In the genomic region with DNA sequence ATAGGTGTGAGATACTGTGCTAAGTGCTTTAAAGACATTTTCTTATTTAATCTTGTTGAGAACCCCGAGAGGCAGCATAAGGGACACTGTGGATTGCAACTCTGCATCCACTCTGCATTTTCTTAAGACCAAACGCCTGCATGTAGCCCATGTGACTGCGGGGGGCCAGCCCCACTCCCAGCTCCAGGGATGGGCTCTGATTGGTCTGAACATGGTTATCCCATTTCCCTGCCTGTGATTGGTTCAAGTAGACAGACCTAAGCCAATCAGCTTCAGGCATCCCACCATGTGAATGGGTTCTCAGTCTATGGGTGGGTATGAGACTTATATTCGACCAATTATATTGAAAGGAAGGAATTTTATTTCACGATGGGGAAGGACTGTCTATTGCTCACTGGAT, we compare ENCODE assay signal across 2 cellular contexts.
TF ChIP-seq lines count a peak whose summit lies in the region.

No MANE protein-coding gene starts in this region.

TF ChIP-seq in GM23338, 12 proteins besides CTCF, POLR2A, EP300 and RAD21 (continued from another document):
- TF ChIP-seq, protein P1, sequence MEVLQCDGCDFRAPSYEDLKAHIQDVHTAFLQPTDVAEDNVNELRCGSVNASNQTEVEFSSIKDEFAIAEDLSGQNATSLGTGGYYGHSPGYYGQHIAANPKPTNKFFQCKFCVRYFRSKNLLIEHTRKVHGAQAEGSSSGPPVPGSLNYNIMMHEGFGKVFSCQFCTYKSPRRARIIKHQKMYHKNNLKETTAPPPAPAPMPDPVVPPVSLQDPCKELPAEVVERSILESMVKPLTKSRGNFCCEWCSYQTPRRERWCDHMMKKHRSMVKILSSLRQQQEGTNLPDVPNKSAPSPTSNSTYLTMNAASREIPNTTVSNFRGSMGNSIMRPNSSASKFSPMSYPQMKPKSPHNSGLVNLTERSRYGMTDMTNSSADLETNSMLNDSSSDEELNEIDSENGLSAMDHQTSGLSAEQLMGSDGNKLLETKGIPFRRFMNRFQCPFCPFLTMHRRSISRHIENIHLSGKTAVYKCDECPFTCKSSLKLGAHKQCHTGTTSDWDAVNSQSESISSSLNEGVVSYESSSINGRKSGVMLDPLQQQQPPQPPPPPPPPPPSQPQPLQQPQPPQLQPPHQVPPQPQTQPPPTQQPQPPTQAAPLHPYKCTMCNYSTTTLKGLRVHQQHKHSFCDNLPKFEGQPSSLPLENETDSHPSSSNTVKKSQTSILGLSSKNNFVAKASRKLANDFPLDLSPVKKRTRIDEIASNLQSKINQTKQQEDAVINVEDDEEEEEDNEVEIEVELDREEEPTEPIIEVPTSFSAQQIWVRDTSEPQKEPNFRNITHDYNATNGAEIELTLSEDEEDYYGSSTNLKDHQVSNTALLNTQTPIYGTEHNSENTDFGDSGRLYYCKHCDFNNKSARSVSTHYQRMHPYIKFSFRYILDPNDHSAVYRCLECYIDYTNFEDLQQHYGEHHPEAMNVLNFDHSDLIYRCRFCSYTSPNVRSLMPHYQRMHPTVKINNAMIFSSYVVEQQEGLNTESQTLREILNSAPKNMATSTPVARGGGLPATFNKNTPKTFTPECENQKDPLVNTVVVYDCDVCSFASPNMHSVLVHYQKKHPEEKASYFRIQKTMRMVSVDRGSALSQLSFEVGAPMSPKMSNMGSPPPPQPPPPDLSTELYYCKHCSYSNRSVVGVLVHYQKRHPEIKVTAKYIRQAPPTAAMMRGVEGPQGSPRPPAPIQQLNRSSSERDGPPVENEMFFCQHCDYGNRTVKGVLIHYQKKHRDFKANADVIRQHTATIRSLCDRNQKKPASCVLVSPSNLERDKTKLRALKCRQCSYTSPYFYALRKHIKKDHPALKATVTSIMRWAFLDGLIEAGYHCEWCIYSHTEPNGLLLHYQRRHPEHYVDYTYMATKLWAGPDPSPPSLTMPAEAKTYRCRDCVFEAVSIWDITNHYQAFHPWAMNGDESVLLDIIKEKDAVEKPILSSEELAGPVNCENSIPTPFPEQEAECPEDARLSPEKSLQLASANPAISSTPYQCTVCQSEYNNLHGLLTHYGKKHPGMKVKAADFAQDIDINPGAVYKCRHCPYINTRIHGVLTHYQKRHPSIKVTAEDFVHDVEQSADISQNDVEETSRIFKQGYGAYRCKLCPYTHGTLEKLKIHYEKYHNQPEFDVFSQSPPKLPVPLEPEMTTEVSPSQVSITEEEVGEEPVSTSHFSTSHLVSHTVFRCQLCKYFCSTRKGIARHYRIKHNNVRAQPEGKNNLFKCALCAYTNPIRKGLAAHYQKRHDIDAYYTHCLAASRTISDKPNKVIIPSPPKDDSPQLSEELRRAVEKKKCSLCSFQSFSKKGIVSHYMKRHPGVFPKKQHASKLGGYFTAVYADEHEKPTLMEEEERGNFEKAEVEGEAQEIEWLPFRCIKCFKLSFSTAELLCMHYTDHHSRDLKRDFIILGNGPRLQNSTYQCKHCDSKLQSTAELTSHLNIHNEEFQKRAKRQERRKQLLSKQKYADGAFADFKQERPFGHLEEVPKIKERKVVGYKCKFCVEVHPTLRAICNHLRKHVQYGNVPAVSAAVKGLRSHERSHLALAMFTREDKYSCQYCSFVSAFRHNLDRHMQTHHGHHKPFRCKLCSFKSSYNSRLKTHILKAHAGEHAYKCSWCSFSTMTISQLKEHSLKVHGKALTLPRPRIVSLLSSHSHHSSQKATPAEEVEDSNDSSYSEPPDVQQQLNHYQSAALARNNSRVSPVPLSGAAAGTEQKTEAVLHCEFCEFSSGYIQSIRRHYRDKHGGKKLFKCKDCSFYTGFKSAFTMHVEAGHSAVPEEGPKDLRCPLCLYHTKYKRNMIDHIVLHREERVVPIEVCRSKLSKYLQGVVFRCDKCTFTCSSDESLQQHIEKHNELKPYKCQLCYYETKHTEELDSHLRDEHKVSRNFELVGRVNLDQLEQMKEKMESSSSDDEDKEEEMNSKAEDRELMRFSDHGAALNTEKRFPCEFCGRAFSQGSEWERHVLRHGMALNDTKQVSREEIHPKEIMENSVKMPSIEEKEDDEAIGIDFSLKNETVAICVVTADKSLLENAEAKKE (CRISPR knock-in tag; IDR thresholded peaks at IDR 0.05): no peak
- TF ChIP-seq, protein P2, sequence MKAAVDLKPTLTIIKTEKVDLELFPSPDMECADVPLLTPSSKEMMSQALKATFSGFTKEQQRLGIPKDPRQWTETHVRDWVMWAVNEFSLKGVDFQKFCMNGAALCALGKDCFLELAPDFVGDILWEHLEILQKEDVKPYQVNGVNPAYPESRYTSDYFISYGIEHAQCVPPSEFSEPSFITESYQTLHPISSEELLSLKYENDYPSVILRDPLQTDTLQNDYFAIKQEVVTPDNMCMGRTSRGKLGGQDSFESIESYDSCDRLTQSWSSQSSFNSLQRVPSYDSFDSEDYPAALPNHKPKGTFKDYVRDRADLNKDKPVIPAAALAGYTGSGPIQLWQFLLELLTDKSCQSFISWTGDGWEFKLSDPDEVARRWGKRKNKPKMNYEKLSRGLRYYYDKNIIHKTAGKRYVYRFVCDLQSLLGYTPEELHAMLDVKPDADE (IDR thresholded peaks at IDR 0.05): no peak
TF ChIP-seq in GM23338: peak in this region for 0.

TF ChIP-seq in SK-N-SH, 30 proteins besides CTCF, POLR2A, EP300 and RAD21 (continued from another document):
- TF ChIP-seq USF1 (IDR thresholded peaks at IDR 0.05; ENCODE audit: borderline replicate concordance, low read depth) (no peak), SIN3A (IDR thresholded peaks at IDR 0.05; ENCODE audit: borderline replicate concordance, low read depth, low read length) (no peak), GATA2 (CRISPR knock-in tag; IDR thresholded peaks at IDR 0.05) (no peak), FOSL2 (IDR thresholded peaks at IDR 0.05; ENCODE audit: borderline replicate concordance, low read depth) (no peak), IRF3 (IDR thresholded peaks at IDR 0.05; ENCODE audit: low read depth, low read length) (no peak), MXI1 (IDR thresholded peaks at IDR 0.05; ENCODE audit: low read depth, low read length) (no peak), TEAD4 (IDR thresholded peaks at IDR 0.05; ENCODE audit: borderline replicate concordance, insufficient read depth) (no peak), MEF2A (IDR thresholded peaks at IDR 0.05; ENCODE audit: borderline replicate concordance, low read depth) (no peak), EZH2phosphoT487 (IDR thresholded peaks at IDR 0.05; ENCODE audit: borderline replicate concordance, low read depth) (no peak), FOXJ3 (CRISPR knock-in tag; IDR thresholded peaks at IDR 0.05) (no peak), TCF12 (IDR thresholded peaks at IDR 0.05) (no peak), RCOR1 (IDR thresholded peaks at IDR 0.05; ENCODE audit: low read length) (no peak)
- TF ChIP-seq, protein P3, sequence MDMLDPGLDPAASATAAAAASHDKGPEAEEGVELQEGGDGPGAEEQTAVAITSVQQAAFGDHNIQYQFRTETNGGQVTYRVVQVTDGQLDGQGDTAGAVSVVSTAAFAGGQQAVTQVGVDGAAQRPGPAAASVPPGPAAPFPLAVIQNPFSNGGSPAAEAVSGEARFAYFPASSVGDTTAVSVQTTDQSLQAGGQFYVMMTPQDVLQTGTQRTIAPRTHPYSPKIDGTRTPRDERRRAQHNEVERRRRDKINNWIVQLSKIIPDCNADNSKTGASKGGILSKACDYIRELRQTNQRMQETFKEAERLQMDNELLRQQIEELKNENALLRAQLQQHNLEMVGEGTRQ (IDR thresholded peaks at IDR 0.05; ENCODE audit: borderline replicate concordance, low read depth, low read length): no peak
